Comparison of ENCODE assay signal across 1 cellular context in the genomic region with DNA sequence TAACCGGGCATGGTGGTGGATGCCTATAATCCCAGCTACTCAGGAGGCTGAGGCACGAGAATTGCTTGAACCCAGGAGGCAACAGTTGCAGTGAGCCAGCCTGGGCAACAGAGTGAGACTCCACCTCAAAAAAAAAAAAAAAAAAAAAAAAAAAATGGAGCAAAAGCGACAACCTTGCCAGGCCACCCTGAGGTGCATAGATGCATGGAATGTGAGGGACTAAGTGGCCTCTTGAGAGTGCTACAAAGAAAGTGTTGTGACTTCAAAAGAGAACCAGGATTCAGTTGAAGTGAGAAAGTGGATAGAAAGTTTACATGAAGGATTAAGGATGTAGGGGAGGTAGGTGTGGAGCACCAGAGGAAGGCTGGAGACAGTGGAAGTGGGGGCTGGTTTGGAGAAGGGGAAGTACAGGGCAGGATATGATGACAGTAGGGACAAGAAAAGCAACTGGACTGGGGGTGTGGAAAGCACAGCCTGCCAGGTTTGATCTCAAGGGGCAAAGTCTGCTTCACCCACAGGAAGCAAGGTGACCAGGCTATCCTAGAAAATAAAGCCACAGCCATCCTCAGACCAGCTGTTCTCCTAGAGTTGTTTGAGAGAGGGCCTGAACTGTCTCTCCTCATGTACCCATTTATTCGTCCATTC.
TF ChIP-seq lines count a peak whose summit lies in the region.

No MANE protein-coding gene starts in this region.

TF ChIP-seq in GM23338, 12 proteins besides CTCF, POLR2A, EP300 and RAD21:
- TF ChIP-seq, protein P1, sequence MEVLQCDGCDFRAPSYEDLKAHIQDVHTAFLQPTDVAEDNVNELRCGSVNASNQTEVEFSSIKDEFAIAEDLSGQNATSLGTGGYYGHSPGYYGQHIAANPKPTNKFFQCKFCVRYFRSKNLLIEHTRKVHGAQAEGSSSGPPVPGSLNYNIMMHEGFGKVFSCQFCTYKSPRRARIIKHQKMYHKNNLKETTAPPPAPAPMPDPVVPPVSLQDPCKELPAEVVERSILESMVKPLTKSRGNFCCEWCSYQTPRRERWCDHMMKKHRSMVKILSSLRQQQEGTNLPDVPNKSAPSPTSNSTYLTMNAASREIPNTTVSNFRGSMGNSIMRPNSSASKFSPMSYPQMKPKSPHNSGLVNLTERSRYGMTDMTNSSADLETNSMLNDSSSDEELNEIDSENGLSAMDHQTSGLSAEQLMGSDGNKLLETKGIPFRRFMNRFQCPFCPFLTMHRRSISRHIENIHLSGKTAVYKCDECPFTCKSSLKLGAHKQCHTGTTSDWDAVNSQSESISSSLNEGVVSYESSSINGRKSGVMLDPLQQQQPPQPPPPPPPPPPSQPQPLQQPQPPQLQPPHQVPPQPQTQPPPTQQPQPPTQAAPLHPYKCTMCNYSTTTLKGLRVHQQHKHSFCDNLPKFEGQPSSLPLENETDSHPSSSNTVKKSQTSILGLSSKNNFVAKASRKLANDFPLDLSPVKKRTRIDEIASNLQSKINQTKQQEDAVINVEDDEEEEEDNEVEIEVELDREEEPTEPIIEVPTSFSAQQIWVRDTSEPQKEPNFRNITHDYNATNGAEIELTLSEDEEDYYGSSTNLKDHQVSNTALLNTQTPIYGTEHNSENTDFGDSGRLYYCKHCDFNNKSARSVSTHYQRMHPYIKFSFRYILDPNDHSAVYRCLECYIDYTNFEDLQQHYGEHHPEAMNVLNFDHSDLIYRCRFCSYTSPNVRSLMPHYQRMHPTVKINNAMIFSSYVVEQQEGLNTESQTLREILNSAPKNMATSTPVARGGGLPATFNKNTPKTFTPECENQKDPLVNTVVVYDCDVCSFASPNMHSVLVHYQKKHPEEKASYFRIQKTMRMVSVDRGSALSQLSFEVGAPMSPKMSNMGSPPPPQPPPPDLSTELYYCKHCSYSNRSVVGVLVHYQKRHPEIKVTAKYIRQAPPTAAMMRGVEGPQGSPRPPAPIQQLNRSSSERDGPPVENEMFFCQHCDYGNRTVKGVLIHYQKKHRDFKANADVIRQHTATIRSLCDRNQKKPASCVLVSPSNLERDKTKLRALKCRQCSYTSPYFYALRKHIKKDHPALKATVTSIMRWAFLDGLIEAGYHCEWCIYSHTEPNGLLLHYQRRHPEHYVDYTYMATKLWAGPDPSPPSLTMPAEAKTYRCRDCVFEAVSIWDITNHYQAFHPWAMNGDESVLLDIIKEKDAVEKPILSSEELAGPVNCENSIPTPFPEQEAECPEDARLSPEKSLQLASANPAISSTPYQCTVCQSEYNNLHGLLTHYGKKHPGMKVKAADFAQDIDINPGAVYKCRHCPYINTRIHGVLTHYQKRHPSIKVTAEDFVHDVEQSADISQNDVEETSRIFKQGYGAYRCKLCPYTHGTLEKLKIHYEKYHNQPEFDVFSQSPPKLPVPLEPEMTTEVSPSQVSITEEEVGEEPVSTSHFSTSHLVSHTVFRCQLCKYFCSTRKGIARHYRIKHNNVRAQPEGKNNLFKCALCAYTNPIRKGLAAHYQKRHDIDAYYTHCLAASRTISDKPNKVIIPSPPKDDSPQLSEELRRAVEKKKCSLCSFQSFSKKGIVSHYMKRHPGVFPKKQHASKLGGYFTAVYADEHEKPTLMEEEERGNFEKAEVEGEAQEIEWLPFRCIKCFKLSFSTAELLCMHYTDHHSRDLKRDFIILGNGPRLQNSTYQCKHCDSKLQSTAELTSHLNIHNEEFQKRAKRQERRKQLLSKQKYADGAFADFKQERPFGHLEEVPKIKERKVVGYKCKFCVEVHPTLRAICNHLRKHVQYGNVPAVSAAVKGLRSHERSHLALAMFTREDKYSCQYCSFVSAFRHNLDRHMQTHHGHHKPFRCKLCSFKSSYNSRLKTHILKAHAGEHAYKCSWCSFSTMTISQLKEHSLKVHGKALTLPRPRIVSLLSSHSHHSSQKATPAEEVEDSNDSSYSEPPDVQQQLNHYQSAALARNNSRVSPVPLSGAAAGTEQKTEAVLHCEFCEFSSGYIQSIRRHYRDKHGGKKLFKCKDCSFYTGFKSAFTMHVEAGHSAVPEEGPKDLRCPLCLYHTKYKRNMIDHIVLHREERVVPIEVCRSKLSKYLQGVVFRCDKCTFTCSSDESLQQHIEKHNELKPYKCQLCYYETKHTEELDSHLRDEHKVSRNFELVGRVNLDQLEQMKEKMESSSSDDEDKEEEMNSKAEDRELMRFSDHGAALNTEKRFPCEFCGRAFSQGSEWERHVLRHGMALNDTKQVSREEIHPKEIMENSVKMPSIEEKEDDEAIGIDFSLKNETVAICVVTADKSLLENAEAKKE (CRISPR knock-in tag; IDR thresholded peaks at IDR 0.05) = no peak
- TF ChIP-seq POLR2AphosphoS5 (IDR thresholded peaks at IDR 0.05; ENCODE audit: low read depth) = no peak
- no peak for TF ChIP-seq ZNF331 (CRISPR knock-in tag; IDR thresholded peaks at IDR 0.05; ENCODE audit: low read depth)
- TF ChIP-seq EZH2 (IDR thresholded peaks at IDR 0.05; ENCODE audit: low read depth, unreplicated experiment) = no peak
- TF ChIP-seq, protein P2, sequence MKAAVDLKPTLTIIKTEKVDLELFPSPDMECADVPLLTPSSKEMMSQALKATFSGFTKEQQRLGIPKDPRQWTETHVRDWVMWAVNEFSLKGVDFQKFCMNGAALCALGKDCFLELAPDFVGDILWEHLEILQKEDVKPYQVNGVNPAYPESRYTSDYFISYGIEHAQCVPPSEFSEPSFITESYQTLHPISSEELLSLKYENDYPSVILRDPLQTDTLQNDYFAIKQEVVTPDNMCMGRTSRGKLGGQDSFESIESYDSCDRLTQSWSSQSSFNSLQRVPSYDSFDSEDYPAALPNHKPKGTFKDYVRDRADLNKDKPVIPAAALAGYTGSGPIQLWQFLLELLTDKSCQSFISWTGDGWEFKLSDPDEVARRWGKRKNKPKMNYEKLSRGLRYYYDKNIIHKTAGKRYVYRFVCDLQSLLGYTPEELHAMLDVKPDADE (IDR thresholded peaks at IDR 0.05) = no peak
- TF ChIP-seq EZH2phosphoT487 (IDR thresholded peaks at IDR 0.05; ENCODE audit: unreplicated experiment) = no peak
- no peak for TF ChIP-seq NANOG (IDR thresholded peaks at IDR 0.05; ENCODE audit: borderline replicate concordance)
- TF ChIP-seq, protein P3, sequence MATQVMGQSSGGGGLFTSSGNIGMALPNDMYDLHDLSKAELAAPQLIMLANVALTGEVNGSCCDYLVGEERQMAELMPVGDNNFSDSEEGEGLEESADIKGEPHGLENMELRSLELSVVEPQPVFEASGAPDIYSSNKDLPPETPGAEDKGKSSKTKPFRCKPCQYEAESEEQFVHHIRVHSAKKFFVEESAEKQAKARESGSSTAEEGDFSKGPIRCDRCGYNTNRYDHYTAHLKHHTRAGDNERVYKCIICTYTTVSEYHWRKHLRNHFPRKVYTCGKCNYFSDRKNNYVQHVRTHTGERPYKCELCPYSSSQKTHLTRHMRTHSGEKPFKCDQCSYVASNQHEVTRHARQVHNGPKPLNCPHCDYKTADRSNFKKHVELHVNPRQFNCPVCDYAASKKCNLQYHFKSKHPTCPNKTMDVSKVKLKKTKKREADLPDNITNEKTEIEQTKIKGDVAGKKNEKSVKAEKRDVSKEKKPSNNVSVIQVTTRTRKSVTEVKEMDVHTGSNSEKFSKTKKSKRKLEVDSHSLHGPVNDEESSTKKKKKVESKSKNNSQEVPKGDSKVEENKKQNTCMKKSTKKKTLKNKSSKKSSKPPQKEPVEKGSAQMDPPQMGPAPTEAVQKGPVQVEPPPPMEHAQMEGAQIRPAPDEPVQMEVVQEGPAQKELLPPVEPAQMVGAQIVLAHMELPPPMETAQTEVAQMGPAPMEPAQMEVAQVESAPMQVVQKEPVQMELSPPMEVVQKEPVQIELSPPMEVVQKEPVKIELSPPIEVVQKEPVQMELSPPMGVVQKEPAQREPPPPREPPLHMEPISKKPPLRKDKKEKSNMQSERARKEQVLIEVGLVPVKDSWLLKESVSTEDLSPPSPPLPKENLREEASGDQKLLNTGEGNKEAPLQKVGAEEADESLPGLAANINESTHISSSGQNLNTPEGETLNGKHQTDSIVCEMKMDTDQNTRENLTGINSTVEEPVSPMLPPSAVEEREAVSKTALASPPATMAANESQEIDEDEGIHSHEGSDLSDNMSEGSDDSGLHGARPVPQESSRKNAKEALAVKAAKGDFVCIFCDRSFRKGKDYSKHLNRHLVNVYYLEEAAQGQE (IDR thresholded peaks at IDR 0.05; ENCODE audit: unreplicated experiment) = no peak
- no peak for TF ChIP-seq ZNF114 (CRISPR knock-in tag; IDR thresholded peaks at IDR 0.05)
- TF ChIP-seq STAT1 (IDR thresholded peaks at IDR 0.05; ENCODE audit: unreplicated experiment) = no peak
- TF ChIP-seq CREB1 (CRISPR knock-in tag; IDR thresholded peaks at IDR 0.05; ENCODE audit: low read depth) = no peak
- no peak for TF ChIP-seq JUNB (IDR thresholded peaks at IDR 0.05; ENCODE audit: unreplicated experiment)
